In genomic region chr19:3358919-3359849, GRCh38 we compare ENCODE assay signal across 8 cellular contexts.
DNase-seq lines count a peak whose midpoint lies in the region; ATAC-seq lines count a peak whose summit lies in the region.

No MANE protein-coding gene starts in this region.

- in situ Hi-C loops in T47D (cut with HindIII; ENCODE audit: low pct_unique_long_range_greater_than_20kb, low sequenced_read_pairs), result no loop called here

- no peaks in the 10 kb centered on the region for H3K27me3 ChIP-seq in layer of hippocampus (ENCODE audit: control insufficient read depth, insufficient read depth, low read length)

- ATAC-seq in HG02678 (IDR thresholded peaks at IDR 0.05; ENCODE audit: unreplicated experiment) (peak; percentile 44), GM21526 (IDR thresholded peaks at IDR 0.05; ENCODE audit: low FRiP score, unreplicated experiment) (no peak)

- DNase-seq in D341Med (ENCODE audit: low spot score) (peak; percentile 87), UCSD-AML1 (lab: John Stamatoyannopoulos, UW; ENCODE audit: unreplicated experiment) (peak; percentile 55), T47D (ENCODE audit: low read depth in 1 of 2, low spot score in 1 of 2) (peak; percentile 78 to 79), T1000 (lab: John Stamatoyannopoulos, UW) (no peak)
- peak; percentile 34 for DNase-seq in stimulated activated CD4-positive, alpha-beta T cell treated with anti-CD3 and anti-CD28 coated beads, Interleukin-1b, Interleukin-23, amount 100 ng/mL, for 48 hours

- peak overlapping the region; percentile 95 for H3K27ac ChIP-seq in layer of hippocampus (ENCODE audit: low read depth, low read length)
